8 cellular contexts compared by ENCODE assay signal in genomic region chr3:87260270-87260669, GRCh38. TPM values are rescaled to one million over a fixed set of nuclear protein-coding genes. Genes with fewer than 3 reads are reported as not detected.
A peak's percentile ranks its signal among the peaks of the same experiment; 100 is the strongest.
DNase-seq lines count a peak whose midpoint lies in the region; ATAC-seq and TF ChIP-seq lines count a peak whose summit lies in the region.

No MANE protein-coding gene starts in this region.

- H3K4me3 ChIP-seq in SU-DHL-6 (ENCODE audit: insufficient read depth, low read length, poor library complexity, severe bottlenecking) (no peak overlapping the region), choroid plexus epithelial cell (ENCODE audit: low read depth, low read length) (peak overlapping the region; percentile 25), uterus (no peak overlapping the region)

- no peaks in the 10 kb centered on the region for H3K79me2 ChIP-seq in SU-DHL-6 (ENCODE audit: insufficient read depth, low read length)

- TF ChIP-seq CTCF in SU-DHL-6 (IDR thresholded peaks at IDR 0.05; ENCODE audit: insufficient read depth, low read length, poor library complexity, severe bottlenecking) (peak; percentile 48), choroid plexus epithelial cell (conservative IDR thresholded peaks at IDR 0.05; ENCODE audit: low read depth, low read length) (peak; percentile 64), uterus (IDR thresholded peaks at IDR 0.05) (peak; percentile 29 to 50 (median 38))

- no peaks in the 10 kb centered on the region for H3K36me3 ChIP-seq in SU-DHL-6 (ENCODE audit: low read length)
- H3K36me3 ChIP-seq in uterus = no peaks in the 10 kb centered on the region

- no peaks in the 10 kb centered on the region for H3K27me3 ChIP-seq in SU-DHL-6 (ENCODE audit: low read length)
- no peaks in the 10 kb centered on the region for H3K27me3 ChIP-seq in uterus

- H3K9me3 ChIP-seq in SU-DHL-6 (ENCODE audit: insufficient read depth, low read length) = no peaks in the 10 kb centered on the region
- H3K9me3 ChIP-seq in uterus = no peaks in the 10 kb centered on the region

- no peak overlapping the region for H3K4me2 ChIP-seq in SU-DHL-6 (ENCODE audit: low read depth, low read length, poor library complexity, severe bottlenecking)

- 0 out of 2 replicates have a peak, but pooled peaks cover 3% of the 10 kb centered on the region for H3F3A ChIP-seq in SU-DHL-6 (ENCODE audit: insufficient read depth)

- no peak overlapping the region for H2AFZ ChIP-seq in SU-DHL-6 (ENCODE audit: low read depth, low read length, severe bottlenecking)

- no peaks in the 10 kb centered on the region for H4K20me1 ChIP-seq in SU-DHL-6 (ENCODE audit: low read depth, low read length)

- H3K9me2 ChIP-seq in SU-DHL-6 (replicated peaks; ENCODE audit: insufficient read depth, low read length) = no peaks in the 10 kb centered on the region

- ATAC-seq in GM18907 (IDR thresholded peaks at IDR 0.05; ENCODE audit: unreplicated experiment) = peak; percentile 77
- ATAC-seq in HG03520 (IDR thresholded peaks at IDR 0.05; ENCODE audit: unreplicated experiment) = peak; percentile 65

- intact Hi-C loops in uterus (cut with DNase I; ENCODE audit: low total_unique reads) = no loop called here

- no peak overlapping the region for H3K9ac ChIP-seq in SU-DHL-6 (ENCODE audit: low read length)

- no peak overlapping the region for H3K27ac ChIP-seq in SU-DHL-6 (ENCODE audit: low read depth, low read length)
- H3K27ac ChIP-seq in uterus = no peak overlapping the region

- no peaks in the 10 kb centered on the region for H3K4me1 ChIP-seq in uterus

- DNase-seq in NCI-H2081 (lab: John Stamatoyannopoulos, UW) = peak; percentile 37 to 47
- DNase-seq in NCI-H2081 treated with DMSO at 0.1 percent for 48 hours (lab: John Stamatoyannopoulos, UW) = no peak
- peak; percentile 81 for DNase-seq in choroid plexus epithelial cell (ENCODE audit: low read depth)
- peak; percentile 43 for DNase-seq in midbrain (lab: John Stamatoyannopoulos, UW)
- peak in 1 of 2 donors; percentile 13 for DNase-seq in uterus

- TF ChIP-seq POLR2A in uterus (IDR thresholded peaks at IDR 0.05) = no peak

RNA-seq across cellular contexts. Expression of gene POU1F1, which starts 16.1 kb away (rescaled TPM):
- total RNA-seq in uterus = not detected

RNA-seq across cellular contexts. Expression of gene CHMP2B, which starts 33.2 kb away (rescaled TPM):
- total RNA-seq in uterus = 10 to 100 TPM; 12.6 to 59.4 (median 41.6) TPM
